In the genomic region with DNA sequence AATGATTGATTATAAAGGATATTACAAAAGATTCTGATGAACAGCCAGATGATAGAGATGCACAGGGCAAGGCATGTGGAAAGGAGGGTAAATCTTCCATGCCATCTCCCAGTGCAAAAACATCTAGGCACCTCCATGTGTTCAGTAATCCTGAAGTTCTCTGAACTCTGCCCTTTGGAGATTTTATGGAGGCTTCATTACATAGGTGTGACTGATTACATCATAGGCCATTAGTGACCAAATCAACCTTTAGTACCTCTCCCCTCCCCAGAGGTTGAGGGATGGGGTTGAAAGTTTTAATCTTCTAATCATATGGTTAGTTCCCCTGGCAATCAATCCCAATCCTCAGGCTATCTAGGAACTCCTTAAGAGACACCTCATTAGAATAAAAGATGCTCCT, we compare ENCODE assay signal across 28 cellular contexts.
"Had no signal": no experiment of that assay in that cellular context is flagged by ENCODE, and none has a peak within 500 bp of the region (broad histone marks: within the 10 kb centered on the region; RNA-seq: fewer than 3 reads in every experiment).

No MANE protein-coding gene starts in this region.

- DNase-seq: natural killer cell; occipital lobe; ovary; posterior cingulate gyrus; psoas muscle; right cardiac atrium; right lobe of liver; sigmoid colon; spleen; stimulated activated CD4-positive, alpha-beta T cell treated with anti-CD3 and anti-CD28 coated beads, Interleukin-12 subunit alpha, Interleukin-12 subunit beta, amount 100 ng/mL, for 4 hours; stimulated activated CD4-positive, alpha-beta T cell treated with anti-CD3 and anti-CD28 coated beads, Interleukin-1b, Interleukin-23, amount 100 ng/mL, for 48 hours; stimulated activated CD4-positive, alpha-beta T cell treated with anti-CD3 and anti-CD28 coated beads, Interleukin-4, amount 100 ng/mL, for 1 hour; stimulated activated CD4-positive, alpha-beta T cell treated with anti-CD3 and anti-CD28 coated beads, Interleukin-4, amount 100 ng/mL, for 4 hours; stimulated activated CD8-positive, alpha-beta memory T cell treated with anti-CD3 and anti-CD28 coated beads, Interleukin-4, amount 100 ng/mL, for 48 hours; stimulated activated naive CD4-positive, alpha-beta T cell; stimulated activated naive CD8-positive, alpha-beta T cell treated with anti-CD3 and anti-CD28 coated beads, Interleukin-15, amount 100 ng/mL, for 72 hours; stimulated activated naive CD8-positive, alpha-beta T cell treated with anti-CD3 and anti-CD28 coated beads, Interleukin-15, Interleukin-2, amounts not matched to agents 100 U/mL and 50 U/mL, for 24 hours; substantia nigra; testis; tibial artery; transverse colon; upper lobe of right lung; uterus had no signal

- ATAC-seq: natural killer cell; psoas muscle; right cardiac atrium; right lobe of liver; stimulated activated memory B cell treated with anti-CD40 and anti-IgM and Interleukin-4, amounts not matched to agents 10 μg/mL and 1 μg/mL and 100 μg/mL, for 72 hours; stimulated activated naive CD8-positive, alpha-beta T cell treated with anti-CD3 and anti-CD28 coated beads, Interleukin-15, amount 100 ng/mL, for 72 hours; stimulated activated naive CD8-positive, alpha-beta T cell treated with anti-CD3 and anti-CD28 coated beads, Interleukin-15, Interleukin-2, amounts not matched to agents 100 U/mL and 50 U/mL, for 24 hours; upper lobe of right lung had no signal

- H3K4me1 ChIP-seq: parathyroid adenoma, psoas muscle, right lobe of liver, sigmoid colon, spleen, suprapubic skin, testis, tibial artery, transverse colon, upper lobe of right lung, uterus had no signal

- H3K36me3 ChIP-seq: neural progenitor cell, ovary, right lobe of liver, sigmoid colon, spleen, suprapubic skin, tibial artery, transverse colon, upper lobe of right lung, uterus had no signal

- H3K4me3 ChIP-seq: neural progenitor cell, ovary, psoas muscle, right lobe of liver, sigmoid colon, smooth muscle cell, spleen, suprapubic skin, testis, tibial artery, transverse colon, upper lobe of right lung, uterus had no signal

- H3K9me3 ChIP-seq: ovary, psoas muscle, right lobe of liver, sigmoid colon, spleen, suprapubic skin, testis, tibial artery, transverse colon, upper lobe of right lung, uterus had no signal
